Comparison of ENCODE assay signal across 9 cellular contexts in the genomic region with DNA sequence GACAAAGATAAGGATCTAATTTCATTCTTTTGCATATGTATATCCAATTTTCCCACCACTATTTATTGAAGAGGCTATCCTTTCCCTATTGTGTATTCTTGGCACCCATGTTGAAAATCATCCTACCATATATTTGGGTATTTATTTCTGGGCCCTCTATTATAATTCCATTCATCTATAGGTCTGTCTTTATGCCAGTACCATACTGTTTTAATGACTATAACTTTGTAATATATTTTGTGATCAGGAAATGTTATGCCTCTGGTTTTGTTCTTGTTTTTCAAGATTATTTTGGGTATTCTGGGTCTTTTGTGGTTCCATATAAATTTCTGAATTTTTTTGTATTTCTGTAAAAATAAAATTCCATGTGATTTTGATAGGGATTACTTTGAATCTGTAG.
"Had no signal": no experiment of that assay in that cellular context is flagged by ENCODE, and none has a peak within 500 bp of the region (broad histone marks: within the 10 kb centered on the region; RNA-seq: fewer than 3 reads in every experiment).

No MANE protein-coding gene starts in this region.

- H3K36me3 Mint-ChIP-seq: IgD-negative memory B cell had no signal

- H3K9ac ChIP-seq: GM23248 had no signal

- H3K4me1 ChIP-seq: HAP-1 had no signal

- H3K4me3 ChIP-seq: GM23248, HAP-1 had no signal

- H3K9me3 ChIP-seq: HAP-1 had no signal

- H3K36me3 ChIP-seq: HAP-1 had no signal

- H3K27ac ChIP-seq: GM23248, HL-60 had no signal

- H3K4me1 Mint-ChIP-seq: IgD-negative memory B cell had no signal

- DNase-seq: GM23248, GOT3, H7, KG1 had no signal

- ATAC-seq: HCT116, HepG2 had no signal
